In the genomic region with DNA sequence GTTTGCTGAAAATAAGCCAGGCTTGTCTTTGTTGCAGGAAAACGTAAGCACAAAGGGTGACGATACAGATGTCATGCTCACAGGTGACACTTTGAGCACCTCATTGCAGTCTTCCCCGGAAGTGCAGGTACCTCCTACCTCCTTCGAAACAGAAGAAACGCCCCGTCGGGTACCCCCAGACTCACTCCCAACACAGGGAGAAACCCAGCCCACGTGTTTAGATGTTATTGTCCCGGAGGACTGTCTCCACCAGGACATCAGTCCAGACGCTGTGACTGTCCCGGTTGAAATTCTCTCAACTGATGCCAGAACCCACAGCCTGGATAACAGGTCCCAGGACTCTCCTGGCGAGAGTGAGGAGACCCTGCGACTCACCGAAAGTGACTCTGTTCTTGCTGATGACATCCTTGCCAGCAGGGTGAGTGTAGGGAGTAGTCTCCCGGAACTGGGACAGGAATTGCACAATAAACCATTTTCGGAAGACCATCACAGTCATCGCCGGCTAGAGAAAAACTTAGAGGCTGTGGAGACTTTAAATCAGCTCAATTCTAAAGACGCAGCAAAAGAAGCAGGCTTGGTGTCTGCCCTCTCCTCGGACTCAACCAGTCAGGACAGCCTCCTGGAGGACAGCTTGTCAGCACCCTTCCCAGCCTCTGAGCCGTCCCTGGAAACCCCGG, we compare ENCODE assay signal across 32 cellular contexts. TPM values are rescaled to one million over a fixed set of nuclear protein-coding genes. Genes with fewer than 3 reads are reported as not detected.
"Had no signal": no experiment of that assay in that cellular context is flagged by ENCODE, and none has a peak within 500 bp of the region (broad histone marks: within the 10 kb centered on the region; RNA-seq: fewer than 3 reads in every experiment).

No MANE protein-coding gene starts in this region.

- H3K79me2 ChIP-seq: hepatocyte had no signal

- H3K4me2 ChIP-seq: hepatocyte had no signal

- H2AFZ ChIP-seq: hepatocyte had no signal

- H3K4me1 ChIP-seq: gastroesophageal sphincter, sigmoid colon, uterus had no signal

- H3K27me3 ChIP-seq: gastroesophageal sphincter, hepatocyte, neutrophil, ovary, sigmoid colon, uterus had no signal

- H3K36me3 ChIP-seq: ovary, uterus had no signal

- FAIRE-seq: keratinocyte, small intestine had no signal

- H3K4me1 Mint-ChIP-seq: brain, endodermal cell, nephron had no signal

- H3K4me3 Mint-ChIP-seq: activated CD4-positive, alpha-beta T cell treated with anti-CD3 and anti-CD28 coated beads for 36 hours; activated naive CD8-positive, alpha-beta T cell; activated T-cell treated with anti-CD3 and anti-CD28 coated beads, Interleukin-2, amount 50 U/mL, for 72 hours; brain; dendritic cell treated with granulocyte-macrophage colony-stimulating factor and Interleukin-4, amounts not matched to agents 40 ng/mL and 50 ng/mL, for 4 days; endodermal cell; nephron; stimulated activated effector memory CD8-positive, alpha-beta T cell treated with anti-CD3 and anti-CD28 coated beads, Interleukin-12 subunit alpha, Interleukin-12 subunit beta, amount 100 ng/mL, for 72 hours; stimulated activated naive CD8-positive, alpha-beta T cell treated with anti-CD3 and anti-CD28 coated beads, Interleukin-15, Interleukin-2, amounts not matched to agents 100 ng/mL and 50 ng/mL, for 24 hours; T-helper 2 cell treated with Interferon-gamma antibody and Interleukin-4, amounts not matched to agents 5 μg/mL and 100 μg/mL, for 36 hours; type B pancreatic cell had no signal

- H3K4me3 ChIP-seq: gastroesophageal sphincter, hepatocyte, ovary, sigmoid colon, thoracic aorta, uterus had no signal

- H3K27ac ChIP-seq: gastroesophageal sphincter, hepatocyte, neutrophil, ovary, sigmoid colon, thoracic aorta, uterus had no signal

- H3K9me3 ChIP-seq: gastroesophageal sphincter, neutrophil, ovary, sigmoid colon, thoracic aorta, uterus had no signal

- H3K27me3 Mint-ChIP-seq: activated CD4-positive, alpha-beta T cell treated with anti-CD3 and anti-CD28 coated beads for 36 hours; activated naive CD8-positive, alpha-beta T cell; brain; progenitor cell of endocrine pancreas; stimulated activated naive CD8-positive, alpha-beta T cell treated with anti-CD3 and anti-CD28 coated beads, Interleukin-15, Interleukin-2, amounts not matched to agents 100 ng/mL and 50 ng/mL, for 24 hours; type B pancreatic cell had no signal

- H3K27ac Mint-ChIP-seq: activated CD4-positive, alpha-beta T cell treated with anti-CD3 and anti-CD28 coated beads for 36 hours; activated naive CD8-positive, alpha-beta T cell; activated T-cell treated with anti-CD3 and anti-CD28 coated beads, Interleukin-2, amount 50 U/mL, for 72 hours; brain; dendritic cell treated with granulocyte-macrophage colony-stimulating factor and Interleukin-4, amounts not matched to agents 40 ng/mL and 50 ng/mL, for 4 days; endodermal cell; nephron; progenitor cell of endocrine pancreas; stimulated activated effector memory CD8-positive, alpha-beta T cell treated with anti-CD3 and anti-CD28 coated beads, Interleukin-12 subunit alpha, Interleukin-12 subunit beta, amount 100 ng/mL, for 72 hours; stimulated activated naive CD8-positive, alpha-beta T cell treated with anti-CD3 and anti-CD28 coated beads, Interleukin-15, Interleukin-2, amounts not matched to agents 100 ng/mL and 50 ng/mL, for 24 hours; T-helper 2 cell treated with Interferon-gamma antibody and Interleukin-4, amounts not matched to agents 5 μg/mL and 100 μg/mL, for 36 hours; type B pancreatic cell had no signal

- DNase-seq: activated CD4-positive, alpha-beta T cell treated with anti-CD3 and anti-CD28 coated beads for 36 hours; activated CD4-positive, CD25-positive, alpha-beta regulatory T cell; activated naive CD4-positive, alpha-beta T cell treated with Interleukin-2 at 50 U/mL for 16 hours; activated T-cell treated with anti-CD3 and anti-CD28 coated beads, Interleukin-2, amount 50 U/mL, for 72 hours; anterior cingulate cortex; endodermal cell; left cardiac atrium; left ventricle myocardium superior; ovary; retina; sigmoid colon; small intestine; stimulated activated CD4-positive, alpha-beta T cell treated with anti-CD3 and anti-CD28 coated beads, Interleukin-4, amount 100 ng/mL, for 24 hours; T-helper 1 cell; uterus had no signal

- H3K9me3 Mint-ChIP-seq: activated T-cell treated with anti-CD3 and anti-CD28 coated beads, Interleukin-2, amount 50 U/mL, for 72 hours; endodermal cell; stimulated activated effector memory CD8-positive, alpha-beta T cell treated with anti-CD3 and anti-CD28 coated beads, Interleukin-12 subunit alpha, Interleukin-12 subunit beta, amount 100 ng/mL, for 72 hours; stimulated activated naive CD8-positive, alpha-beta T cell treated with anti-CD3 and anti-CD28 coated beads, Interleukin-15, Interleukin-2, amounts not matched to agents 100 ng/mL and 50 ng/mL, for 24 hours; T-helper 2 cell treated with Interferon-gamma antibody and Interleukin-4, amounts not matched to agents 5 μg/mL and 100 μg/mL, for 36 hours; type B pancreatic cell had no signal

- ATAC-seq: activated CD4-positive, alpha-beta T cell treated with anti-CD3 and anti-CD28 coated beads for 36 hours; activated T-cell treated with anti-CD3 and anti-CD28 coated beads, Interleukin-2, amount 50 U/mL, for 72 hours; esophagus mucosa; gastroesophageal sphincter; left cardiac atrium; left ventricle myocardium superior; stimulated activated effector memory CD8-positive, alpha-beta T cell treated with anti-CD3 and anti-CD28 coated beads, Interleukin-12 subunit alpha, Interleukin-12 subunit beta, amount 100 ng/mL, for 72 hours had no signal

RNA-seq across cellular contexts. Expression of a gene that starts 18.3 kb away (rescaled TPM):
- total RNA-seq: cardiac septum, left ventricle myocardium superior, sigmoid colon, subcutaneous adipose tissue, thoracic aorta had no signal
- polyA plus RNA-seq: keratinocyte, ovary had no signal
